ENCODE assay signal across 9 cellular contexts in the genomic region with DNA sequence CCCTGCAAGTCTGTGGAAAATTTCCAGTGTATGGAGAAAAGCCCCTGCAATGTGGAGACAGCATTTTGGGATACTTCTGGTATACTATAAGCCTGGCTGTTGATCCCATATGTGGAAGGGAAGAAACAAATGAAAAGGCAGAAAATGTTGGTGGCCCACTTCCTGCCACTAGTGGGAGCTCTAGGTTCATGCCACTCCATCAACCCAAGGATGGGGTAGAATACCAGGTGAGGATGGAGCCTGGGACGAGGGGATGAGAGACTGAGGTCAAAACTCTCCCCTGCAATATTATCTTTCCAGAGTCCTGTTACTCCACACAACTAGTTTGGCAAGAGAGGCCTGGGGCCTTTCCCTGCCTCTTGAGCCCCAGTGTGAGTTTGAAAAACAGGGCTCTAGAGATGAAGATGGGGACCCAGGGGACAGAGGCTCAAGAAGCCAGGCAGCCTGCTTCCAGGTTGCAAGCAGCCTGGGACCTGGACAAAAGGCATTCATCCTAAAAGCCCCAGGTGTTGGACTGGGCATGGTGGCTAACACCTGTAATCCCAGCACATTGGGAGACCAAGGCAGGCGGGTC. TPM values are rescaled to one million over a fixed set of nuclear protein-coding genes. Genes with fewer than 3 reads are reported as not detected.
DNase-seq lines count a peak whose midpoint lies in the region; ATAC-seq and TF ChIP-seq lines count a peak whose summit lies in the region.
"Had no signal": no experiment of that assay in that cellular context is flagged by ENCODE, and none has a peak within 500 bp of the region (broad histone marks: within the 10 kb centered on the region; RNA-seq: fewer than 3 reads in every experiment).

No MANE protein-coding gene starts in this region.

- POLR2A ChIA-PET in activated CD4-positive, alpha-beta memory T cell treated with anti-CD3 and anti-CD28 coated beads for 36 hours (lab: Charles Lee) = interaction anchor here (0.6 kb wide), 1 partner anchor 1391 kb away, joined by 8 read pairs; no protein-coding TSS in a partner anchor
- POLR2A ChIA-PET in activated CD4-positive, alpha-beta memory T cell treated with anti-CD3 and anti-CD28 coated beads, Interleukin-2, amount 10 ng/mL, durations not matched to agents 7 days and 5 days (lab: Charles Lee) = interaction anchor here (1.0 kb wide), 1 partner anchor 69 kb away, joined by 3 read pairs; no protein-coding TSS in a partner anchor

- no peak overlapping the region for H3K27ac ChIP-seq in dorsolateral prefrontal cortex
- H3K27ac ChIP-seq: SJSA1 had no signal

- CTCF ChIA-PET in activated CD4-positive, alpha-beta memory T cell treated with anti-CD3 and anti-CD28 coated beads for 36 hours (lab: Charles Lee) = interaction anchor here (0.6 to 2.6 kb wide), 33 partner anchors 8 to 374 kb away, joined by 3 to 29 read pairs (median 5); no protein-coding TSS in a partner anchor
- CTCF ChIA-PET in activated CD4-positive, alpha-beta memory T cell treated with anti-CD3 and anti-CD28 coated beads, Interleukin-2, amount 10 ng/mL, durations not matched to agents 7 days and 5 days (lab: Charles Lee) = interaction anchor here (0.7 to 4.5 kb wide), 15 partner anchors 11 to 376 kb away, joined by 3 to 41 read pairs (median 8); no protein-coding TSS in a partner anchor

- no peaks in the 10 kb centered on the region for H3K36me3 Mint-ChIP-seq in activated CD4-positive, alpha-beta memory T cell treated with anti-CD3 and anti-CD28 coated beads for 36 hours
- H3K36me3 Mint-ChIP-seq in activated CD4-positive, alpha-beta memory T cell treated with anti-CD3 and anti-CD28 coated beads, Interleukin-2, amount 10 ng/mL, durations not matched to agents 7 days and 5 days (ENCODE audit: low read depth) = peaks cover 2% of the 10 kb centered on the region

- DNase-seq in activated CD4-positive, alpha-beta memory T cell treated with anti-CD3 and anti-CD28 coated beads for 36 hours = peak; percentile 60
- no peak for DNase-seq in activated CD4-positive, alpha-beta memory T cell treated with anti-CD3 and anti-CD28 coated beads, Interleukin-2, amount 10 ng/mL, durations not matched to agents 7 days and 5 days
- peak; percentile 48 for DNase-seq in NAMALWA (ENCODE audit: low spot score)
- no peak for DNase-seq in dorsolateral prefrontal cortex
- DNase-seq in stimulated activated naive CD4-positive, alpha-beta T cell treated with Interleukin-2 at 50 U/mL for 16 hours (lab: John Stamatoyannopoulos, UW) = peak; percentile 6

- no peak overlapping the region for H3K27ac Mint-ChIP-seq in activated CD4-positive, alpha-beta memory T cell treated with anti-CD3 and anti-CD28 coated beads for 36 hours
- H3K27ac Mint-ChIP-seq in activated CD4-positive, alpha-beta memory T cell treated with anti-CD3 and anti-CD28 coated beads, Interleukin-2, amount 10 ng/mL, durations not matched to agents 7 days and 5 days = no peak overlapping the region

- H3K27me3 Mint-ChIP-seq in activated CD4-positive, alpha-beta memory T cell treated with anti-CD3 and anti-CD28 coated beads for 36 hours = no peaks in the 10 kb centered on the region
- peaks cover 8% of the 10 kb centered on the region for H3K27me3 Mint-ChIP-seq in activated CD4-positive, alpha-beta memory T cell treated with anti-CD3 and anti-CD28 coated beads, Interleukin-2, amount 10 ng/mL, durations not matched to agents 7 days and 5 days

- TF ChIP-seq CTCF in dorsolateral prefrontal cortex (IDR thresholded peaks at IDR 0.05 in 54 of 56, conservative IDR thresholded peaks at IDR 0.05 in 2 of 56; ENCODE audit: low read depth in 1 of 56, partially characterized antibody in 56 of 56) = peak in 29 of 56 donors; percentile 9 to 40 (median 24)

- H3K4me3 ChIP-seq in dorsolateral prefrontal cortex = no peak overlapping the region
- H3K4me3 ChIP-seq: SJSA1 had no signal

- H3K4me1 Mint-ChIP-seq in activated CD4-positive, alpha-beta memory T cell treated with anti-CD3 and anti-CD28 coated beads for 36 hours (ENCODE audit: low read depth) = peaks cover 30% of the 10 kb centered on the region
- H3K4me1 Mint-ChIP-seq in activated CD4-positive, alpha-beta memory T cell treated with anti-CD3 and anti-CD28 coated beads, Interleukin-2, amount 10 ng/mL, durations not matched to agents 7 days and 5 days = peaks cover 30% of the 10 kb centered on the region

- peaks cover 2% of the 10 kb centered on the region for H3K9me3 Mint-ChIP-seq in activated CD4-positive, alpha-beta memory T cell treated with anti-CD3 and anti-CD28 coated beads for 36 hours
- H3K9me3 Mint-ChIP-seq in activated CD4-positive, alpha-beta memory T cell treated with anti-CD3 and anti-CD28 coated beads, Interleukin-2, amount 10 ng/mL, durations not matched to agents 7 days and 5 days = peaks cover 3% of the 10 kb centered on the region

- ATAC-seq in HG03175 (IDR thresholded peaks at IDR 0.05; ENCODE audit: unreplicated experiment) (no peak), HG03342 (IDR thresholded peaks at IDR 0.05; ENCODE audit: unreplicated experiment) (no peak), GM21576 (IDR thresholded peaks at IDR 0.05; ENCODE audit: unreplicated experiment) (no peak)

- no peaks in the 10 kb centered on the region for H3K27me3 ChIP-seq in dorsolateral prefrontal cortex
- H3K27me3 ChIP-seq: SJSA1 had no signal

- intact Hi-C loops in activated CD4-positive, alpha-beta memory T cell treated with anti-CD3 and anti-CD28 coated beads for 36 hours (cut with micrococcal nuclease) = loop anchor here (1.0 kb wide), 1 partner anchor 86 kb away; no protein-coding TSS in a partner anchor
- intact Hi-C loops in dorsolateral prefrontal cortex (cut with DNase I) = loop anchor here in 1 of 2 donors (5.0 kb wide), 1 partner anchor 77 kb away; no protein-coding TSS in a partner anchor

- H3K4me3 Mint-ChIP-seq in activated CD4-positive, alpha-beta memory T cell treated with anti-CD3 and anti-CD28 coated beads for 36 hours = no peak overlapping the region
- H3K4me3 Mint-ChIP-seq in activated CD4-positive, alpha-beta memory T cell treated with anti-CD3 and anti-CD28 coated beads, Interleukin-2, amount 10 ng/mL, durations not matched to agents 7 days and 5 days = no peak overlapping the region

RNA-seq across cellular contexts. Expression of a gene that starts 31.9 kb away (rescaled TPM):
- not detected for total RNA-seq in activated CD4-positive, alpha-beta memory T cell treated with anti-CD3 and anti-CD28 coated beads for 36 hours
- under 1 TPM in 1 of 2 experiments, not detected in 1; 0.18 TPM for total RNA-seq in activated CD4-positive, alpha-beta memory T cell treated with anti-CD3 and anti-CD28 coated beads, Interleukin-2, amount 10 ng/mL, durations not matched to agents 7 days and 5 days
- total RNA-seq in dorsolateral prefrontal cortex = not detected
- total RNA-seq: SJSA1 had no signal

Comparison
In these comparisons a context has a peak if more than half of its experiments do, and no peak if none do; other contexts are left out.
1. DNase-seq: peak in activated CD4-positive, alpha-beta memory T cell treated with anti-CD3 and anti-CD28 coated beads for 36 hours (single experiment), NAMALWA (single experiment) and stimulated activated naive CD4-positive, alpha-beta T cell treated with Interleukin-2 at 50 U/mL for 16 hours (single experiment); none in activated CD4-positive, alpha-beta memory T cell treated with anti-CD3 and anti-CD28 coated beads, Interleukin-2, amount 10 ng/mL, durations not matched to agents 7 days and 5 days (single experiment) and dorsolateral prefrontal cortex (0 of 10).